In the genomic region with DNA sequence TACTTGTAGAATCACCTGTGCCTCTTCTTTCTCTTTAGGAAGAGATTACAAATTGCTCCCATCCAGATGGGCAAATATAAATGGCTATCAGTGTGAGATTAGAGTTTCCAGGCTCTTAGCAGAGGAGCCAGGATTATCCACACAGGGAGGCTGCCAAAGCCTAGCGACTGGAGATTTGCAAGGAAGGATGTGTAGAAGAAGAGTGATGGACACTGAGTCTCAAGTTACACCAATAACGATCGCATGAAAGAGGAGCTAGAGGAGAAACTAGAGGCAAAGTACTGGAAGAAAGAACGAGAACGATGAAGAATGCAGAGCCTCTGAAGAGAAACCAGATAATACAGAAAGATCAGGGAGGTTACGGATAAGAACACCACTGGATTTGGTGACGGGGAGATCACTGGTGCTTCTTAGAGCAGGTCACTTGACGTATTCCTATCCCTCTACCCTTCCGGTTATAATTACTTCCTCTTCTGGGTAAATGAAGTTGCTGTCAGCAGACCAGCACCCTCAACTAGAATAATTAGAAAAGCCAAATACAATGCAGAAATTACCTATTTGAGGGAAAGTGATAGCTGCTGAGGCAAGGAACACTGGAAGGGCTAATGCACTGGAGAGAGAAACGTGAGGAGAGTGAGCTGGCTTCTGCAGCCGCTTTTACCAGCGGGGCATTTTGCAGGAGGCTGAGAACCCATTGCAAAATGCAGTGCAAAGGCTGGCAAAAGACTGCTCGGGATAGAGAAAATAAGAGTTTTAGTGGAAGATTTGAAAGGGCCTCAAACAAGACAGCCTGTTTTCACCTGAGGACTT, we compare ENCODE assay signal across 12 cellular contexts.
DNase-seq lines count a peak whose midpoint lies in the region; ATAC-seq and TF ChIP-seq lines count a peak whose summit lies in the region.
"Had no signal": no experiment of that assay in that cellular context is flagged by ENCODE, and none has a peak within 500 bp of the region (broad histone marks: within the 10 kb centered on the region; RNA-seq: fewer than 3 reads in every experiment).

No MANE protein-coding gene starts in this region.

- H3K9me3 Mint-ChIP-seq in activated CD4-positive, alpha-beta T cell treated with anti-CD3 and anti-CD28 coated beads, Interleukin-2, amount 10 ng/mL, durations not matched to agents 7 days and 5 days, result peaks cover 11% of the 10 kb centered on the region

- H3K4me3 ChIP-seq in SK-N-SH (ENCODE audit: low read depth in 2 of 2, low read length in 1 of 2) (no peak overlapping the region), spleen (peak overlapping the region in 1 of 8 donors; percentile 27)

- H3K4me1 ChIP-seq in SK-N-SH (ENCODE audit: control insufficient read depth in 1 of 2, insufficient read depth in 2 of 2, low read depth in 1 of 2, low read length in 1 of 2) (peaks cover 16 to 21% of the 10 kb centered on the region in 2 experiments; a peak in 3 of 4 replicates), spleen (peaks cover 16 to 54% (median 24%) of the 10 kb centered on the region in 6 donors)

- H3K36me3 Mint-ChIP-seq in activated CD4-positive, alpha-beta T cell treated with anti-CD3 and anti-CD28 coated beads, Interleukin-2, amount 10 ng/mL, durations not matched to agents 7 days and 5 days (ENCODE audit: low read depth), result peaks cover 5% of the 10 kb centered on the region

- peaks cover 9% of the 10 kb centered on the region for H3F3A ChIP-seq in SK-N-SH (replicated peaks; ENCODE audit: insufficient read depth)

- POLR2A ChIA-PET in SK-N-SH (lab: Yijun Ruan, JAX), result no interaction called here
- POLR2A ChIA-PET in activated CD4-positive, alpha-beta T cell treated with anti-CD3 and anti-CD28 coated beads, Interleukin-2, amount 10 ng/mL, durations not matched to agents 7 days and 5 days (lab: Charles Lee), result no interaction called here

- intact Hi-C loops in spleen (cut with DNase I; ENCODE audit: low total_unique reads), result no loop called here

- DNase-seq in Kasumi-1 (lab: John Stamatoyannopoulos, UW) (peak; percentile 55 to 67), SK-N-SH (no peak), left kidney (ENCODE audit: low read depth, low spot score) (peak; percentile 68), spleen (no peak), NCI-H69 (lab: John Stamatoyannopoulos, UW) (no peak)
- DNase-seq in activated CD4-positive, alpha-beta T cell treated with anti-CD3 and anti-CD28 coated beads, Interleukin-2, amount 10 ng/mL, durations not matched to agents 7 days and 5 days, result no peak
- DNase-seq: aorta, NCI-H2081, occipital lobe had no signal

- ATAC-seq in GM18511 (IDR thresholded peaks at IDR 0.05; ENCODE audit: unreplicated experiment) (no peak), GM21390 (IDR thresholded peaks at IDR 0.05; ENCODE audit: unreplicated experiment) (no peak)
- ATAC-seq: activated CD4-positive, CD25-positive, alpha-beta regulatory T cell treated with anti-CD3 and anti-CD28 coated beads, Interleukin-2, amount 50 U/mL, for 24 hours had no signal

- H3K4me3 Mint-ChIP-seq in activated CD4-positive, alpha-beta T cell treated with anti-CD3 and anti-CD28 coated beads, Interleukin-2, amount 10 ng/mL, durations not matched to agents 7 days and 5 days, result no peak overlapping the region

- H3K9me3 ChIP-seq in SK-N-SH (no peaks in the 10 kb centered on the region), spleen (no peaks in the 10 kb centered on the region)

- H3K36me3 ChIP-seq in SK-N-SH (replicated peaks in 1 of 2; ENCODE audit: control insufficient read depth in 1 of 2, insufficient read depth in 2 of 2, low read length in 1 of 2) (no peaks in the 10 kb centered on the region), spleen (no peaks in the 10 kb centered on the region)

- no peak overlapping the region for H3K9ac ChIP-seq in SK-N-SH

- TF ChIP-seq CTCF in SK-N-SH (IDR thresholded peaks at IDR 0.05) (no peak), spleen (IDR thresholded peaks at IDR 0.05 in 8 of 11, conservative IDR thresholded peaks at IDR 0.05 in 3 of 11) (no peak)

- CTCF ChIA-PET in SK-N-SH (lab: Yijun Ruan, JAX), result interaction anchor here (0.9 kb wide), 1 partner anchor 15 kb away, joined by 3 read pairs; no protein-coding TSS in a partner anchor
- CTCF ChIA-PET in activated CD4-positive, alpha-beta T cell treated with anti-CD3 and anti-CD28 coated beads, Interleukin-2, amount 10 ng/mL, durations not matched to agents 7 days and 5 days (lab: Charles Lee), result interaction anchor here (2.5 kb wide), 1 partner anchor 13 kb away, joined by 12 read pairs; no protein-coding TSS in a partner anchor

- no peaks in the 10 kb centered on the region for H4K20me1 ChIP-seq in SK-N-SH (ENCODE audit: insufficient read depth)

- H3K4me1 Mint-ChIP-seq in activated CD4-positive, alpha-beta T cell treated with anti-CD3 and anti-CD28 coated beads, Interleukin-2, amount 10 ng/mL, durations not matched to agents 7 days and 5 days, result peaks cover 14% of the 10 kb centered on the region

- no peak overlapping the region for H3K27ac Mint-ChIP-seq in activated CD4-positive, alpha-beta T cell treated with anti-CD3 and anti-CD28 coated beads, Interleukin-2, amount 10 ng/mL, durations not matched to agents 7 days and 5 days

- H3K4me2 ChIP-seq in SK-N-SH, result peak overlapping the region; percentile 4; the same call in 1 of the 2 replicates

- H2AFZ ChIP-seq in SK-N-SH (ENCODE audit: low read depth), result no peak overlapping the region

- TF ChIP-seq RAD21 in SK-N-SH (IDR thresholded peaks at IDR 0.05; ENCODE audit: low read length), result no peak

- TF ChIP-seq EP300 in SK-N-SH (IDR thresholded peaks at IDR 0.05; ENCODE audit: borderline replicate concordance in 1 of 2, low read depth in 1 of 2, low read length in 1 of 2), result no peak

- no peaks in the 10 kb centered on the region for H3K9me2 ChIP-seq in SK-N-SH

- H3K79me2 ChIP-seq in SK-N-SH (ENCODE audit: insufficient read depth), result no peaks in the 10 kb centered on the region

- peak overlapping the region; percentile 2 to 43; a peak in 3 of 4 replicates for H3K27ac ChIP-seq in SK-N-SH (ENCODE audit: low read depth in 2 of 2, low read length in 1 of 2)
- H3K27ac ChIP-seq in spleen, result peak overlapping the region in 7 of 8 donors; percentile 28 to 87 (median 64)

- 85% methylated on average over 13 of the region's 13 CpGs for WGBS in SK-N-SH (ENCODE audit: low lambda C conversion rate)
- 55 to 67% (median 62%) methylated on average over 13 of the region's 13 CpGs for WGBS in spleen, 5 donors

- no peaks in the 10 kb centered on the region for H3K27me3 Mint-ChIP-seq in activated CD4-positive, alpha-beta T cell treated with anti-CD3 and anti-CD28 coated beads, Interleukin-2, amount 10 ng/mL, durations not matched to agents 7 days and 5 days

- H3K27me3 ChIP-seq in SK-N-SH (ENCODE audit: insufficient read depth) (no peaks in the 10 kb centered on the region), spleen (replicated peaks in 1 of 7) (no peaks in the 10 kb centered on the region)

- no peak for TF ChIP-seq POLR2A in spleen (IDR thresholded peaks at IDR 0.05)

TF ChIP-seq in SK-N-SH, 30 proteins besides CTCF, POLR2A, EP300 and RAD21:
- TF ChIP-seq JUND (IDR thresholded peaks at IDR 0.05), result no peak
- no peak for TF ChIP-seq GATA2 (CRISPR knock-in tag; IDR thresholded peaks at IDR 0.05)

Comparison
In these comparisons a context has a peak if more than half of its experiments do, and no peak if none do; other contexts are left out.
1. DNase-seq: peak in Kasumi-1 (2 of 2) and left kidney (single experiment); none in SK-N-SH (single experiment), spleen (single experiment), NCI-H69 (single experiment) and activated CD4-positive, alpha-beta T cell treated with anti-CD3 and anti-CD28 coated beads, Interleukin-2, amount 10 ng/mL, durations not matched to agents 7 days and 5 days (single experiment).